Comparison of ENCODE assay signal across 9 cellular contexts in genomic region chr1:85047472-85048295, GRCh38. TPM values are rescaled to one million over a fixed set of nuclear protein-coding genes. Genes with fewer than 3 reads are reported as not detected.
DNase-seq lines count a peak whose midpoint lies in the region; FAIRE-seq and TF ChIP-seq lines count a peak whose summit lies in the region.
"Had no signal": no experiment of that assay in that cellular context is flagged by ENCODE, and none has a peak within 500 bp of the region (broad histone marks: within the 10 kb centered on the region; RNA-seq: fewer than 3 reads in every experiment).

No MANE protein-coding gene starts in this region.

- no peak overlapping the region for H2BK5ac ChIP-seq in mesenchymal stem cell (ENCODE audit: low read depth, low read length, poor library complexity, severe bottlenecking)

- peak overlapping the region in 1 of 2 experiments; percentile 22 for H3K14ac ChIP-seq in mesenchymal stem cell (ENCODE audit: low read length in 2 of 2)

- DNase-seq in T-helper 1 cell, result no peak
- DNase-seq in H7, result peak; percentile 75
- peak; percentile 42 for DNase-seq in MG63
- no peak for DNase-seq in bronchial epithelial cell (ENCODE audit: low read depth)
- DNase-seq in mesenchymal stem cell, result peak; percentile 22
- DNase-seq in cerebellar nuclear complex (lab: John Stamatoyannopoulos, UW), result no peak

- H3K9me3 ChIP-seq in MG63, result no peaks in the 10 kb centered on the region
- H3K9me3 ChIP-seq in mesenchymal stem cell (ENCODE audit: control insufficient read depth, low read length), result no peaks in the 10 kb centered on the region

- H2BK15ac ChIP-seq in mesenchymal stem cell (ENCODE audit: low read depth, poor library complexity, severe bottlenecking), result no peak overlapping the region

- peak overlapping the region; percentile 95 for H3K4me2 ChIP-seq in mesenchymal stem cell (ENCODE audit: low read length, poor library complexity, severe bottlenecking)

- peak overlapping the region; percentile 60 for H3K4me3 Mint-ChIP-seq in T-helper 1 cell treated with Interleukin-12 subunit alpha and Interleukin-12 subunit beta and Interleukin-4 antibody, amounts not matched to agents 30 μg/mL and 1 μg/mL, for 36 hours

- WGBS in mesenchymal stem cell, result under 1% methylated on average over 30 of the region's 55 CpGs
- 5% methylated on average over 55 of the region's 55 CpGs for WGBS in urinary bladder

- H3K4me3 ChIP-seq in H7 (ENCODE audit: insufficient read depth, low read depth, low read length), result peak overlapping the region; percentile 55
- peak overlapping the region; percentile 41 for H3K4me3 ChIP-seq in MG63
- peak overlapping the region; percentile 56 for H3K4me3 ChIP-seq in bronchial epithelial cell (ENCODE audit: low read depth, low read length)
- peak overlapping the region; percentile 51 to 70 for H3K4me3 ChIP-seq in mesenchymal stem cell (ENCODE audit: insufficient read depth in 1 of 2, low read depth in 1 of 2, low read length in 2 of 2)
- peak overlapping the region; percentile 65 for H3K4me3 ChIP-seq in urinary bladder (ENCODE audit: low read depth, low read length)

- no peak overlapping the region for H4K8ac ChIP-seq in mesenchymal stem cell (ENCODE audit: low read length)

- H3K27me3 ChIP-seq in H7 (ENCODE audit: control insufficient read depth, insufficient read depth, low read length) (peaks cover 52% of the 10 kb centered on the region), MG63 (no peaks in the 10 kb centered on the region; the same call in none of the 2 replicates), bronchial epithelial cell (ENCODE audit: control insufficient read depth, insufficient read depth, low read length) (no peaks in the 10 kb centered on the region), mesenchymal stem cell (ENCODE audit: control insufficient read depth in 1 of 2, insufficient read depth in 1 of 2, low read length in 2 of 2) (peaks cover 32 to 53% of the 10 kb centered on the region in 2 experiments)

- no peak overlapping the region for H4K91ac ChIP-seq in mesenchymal stem cell (ENCODE audit: low read length)

- H3K79me1 ChIP-seq in mesenchymal stem cell (replicated peaks; ENCODE audit: low read length, poor library complexity, severe bottlenecking), result no peaks in the 10 kb centered on the region

- peak overlapping the region; percentile 43 for H3K9ac ChIP-seq in mesenchymal stem cell (ENCODE audit: low read length)

- no peak overlapping the region for H2BK12ac ChIP-seq in mesenchymal stem cell (ENCODE audit: low read length in 2 of 2)

- H3K36me3 Mint-ChIP-seq in T-helper 1 cell treated with Interleukin-12 subunit alpha and Interleukin-12 subunit beta and Interleukin-4 antibody, amounts not matched to agents 30 μg/mL and 1 μg/mL, for 36 hours (ENCODE audit: low read depth), result peaks cover 5% of the 10 kb centered on the region

- H3K27ac ChIP-seq in mesenchymal stem cell (ENCODE audit: low read length, poor library complexity, severe bottlenecking) (no peak overlapping the region), urinary bladder (ENCODE audit: low read depth) (no peak overlapping the region)

- peak overlapping the region; percentile 64 for H2AFZ ChIP-seq in mesenchymal stem cell (ENCODE audit: low read depth, low read length)

- H3K27me3 Mint-ChIP-seq in T-helper 1 cell treated with Interleukin-12 subunit alpha and Interleukin-12 subunit beta and Interleukin-4 antibody, amounts not matched to agents 30 μg/mL and 1 μg/mL, for 36 hours (ENCODE audit: low read depth), result peaks cover 57% of the 10 kb centered on the region

- no peak for FAIRE-seq in bronchial epithelial cell (lab: Jason Lieb, UNC)
- FAIRE-seq: G401.6 had no signal

- H3K18ac ChIP-seq in mesenchymal stem cell (ENCODE audit: low read depth in 1 of 2, low read length in 2 of 2), result no peak overlapping the region

- no peak overlapping the region for H3K4ac ChIP-seq in mesenchymal stem cell (ENCODE audit: low read depth in 1 of 2, low read length in 2 of 2)

- peak overlapping the region in 1 of 2 experiments; percentile 89 for H3K23ac ChIP-seq in mesenchymal stem cell (ENCODE audit: low read length in 2 of 2)

- peaks cover 22% of the 10 kb centered on the region for H3K4me1 Mint-ChIP-seq in T-helper 1 cell treated with Interleukin-12 subunit alpha and Interleukin-12 subunit beta and Interleukin-4 antibody, amounts not matched to agents 30 μg/mL and 1 μg/mL, for 36 hours (ENCODE audit: low read depth)

- TF ChIP-seq CTCF in bronchial epithelial cell (IDR thresholded peaks at IDR 0.05; ENCODE audit: insufficient read depth, low read length, severe bottlenecking), result no peak

- H2AK5ac ChIP-seq in mesenchymal stem cell (ENCODE audit: low read length, severe bottlenecking), result no peak overlapping the region

- no peak overlapping the region for H2BK120ac ChIP-seq in mesenchymal stem cell (ENCODE audit: low read depth, low read length)

- peaks cover 14% of the 10 kb centered on the region for H3K4me1 ChIP-seq in mesenchymal stem cell (ENCODE audit: control insufficient read depth, insufficient read depth, low read depth, low read length)
- peaks cover 1% of the 10 kb centered on the region for H3K4me1 ChIP-seq in urinary bladder (ENCODE audit: insufficient read depth)

- H3K27ac Mint-ChIP-seq in T-helper 1 cell treated with Interleukin-12 subunit alpha and Interleukin-12 subunit beta and Interleukin-4 antibody, amounts not matched to agents 30 μg/mL and 1 μg/mL, for 36 hours, result no peak overlapping the region

- H3K36me3 ChIP-seq in H7 (replicated peaks; ENCODE audit: control insufficient read depth, insufficient read depth, low read length) (no peaks in the 10 kb centered on the region), MG63 (no peaks in the 10 kb centered on the region), bronchial epithelial cell (ENCODE audit: control insufficient read depth, insufficient read depth, low read length) (no peaks in the 10 kb centered on the region), mesenchymal stem cell (ENCODE audit: control insufficient read depth in 1 of 2, insufficient read depth in 2 of 2, low read depth in 1 of 2, low read length in 2 of 2) (no peaks in the 10 kb centered on the region), urinary bladder (ENCODE audit: insufficient read depth) (no peaks in the 10 kb centered on the region)

- no peaks in the 10 kb centered on the region for H3K9me3 Mint-ChIP-seq in T-helper 1 cell treated with Interleukin-12 subunit alpha and Interleukin-12 subunit beta and Interleukin-4 antibody, amounts not matched to agents 30 μg/mL and 1 μg/mL, for 36 hours

RNA-seq across cellular contexts. Expression of gene MCOLN3, which starts 0.6 kb away (rescaled TPM):
- 1.2 and 1.5 TPM in 2 replicates for total RNA-seq in H7 (2014; rRNA removed; shearing (Covaris generic))
- total RNA-seq in MG63 (2014; rRNA removed; shearing (Covaris generic); ENCODE audit: low replicate concordance), result 0.35 and 0.82 TPM in 2 replicates
- 2.4 and 4.6 TPM in 2 replicates for total RNA-seq in bronchial epithelial cell
- polyA plus RNA-seq in mesenchymal stem cell (2013, experiment 1 of 2), result 0.30 TPM
- 0.27 TPM for polyA plus RNA-seq in mesenchymal stem cell (2013, experiment 2 of 2)
- total RNA-seq in urinary bladder, result 3.0 TPM
- 0.67 TPM for polyA plus RNA-seq in urinary bladder

RNA-seq across cellular contexts. Expression of gene MCOLN2, which starts 50.8 kb away (rescaled TPM):
- total RNA-seq in H7 (2014; rRNA removed; shearing (Covaris generic)), result 0.38 and 0.70 TPM in 2 replicates
- total RNA-seq in MG63 (2014; rRNA removed; shearing (Covaris generic); ENCODE audit: low replicate concordance), result 2.8 and 5.6 TPM in 2 replicates
- total RNA-seq in bronchial epithelial cell (under 0.01 and 0.64 TPM in 2 replicates), urinary bladder (0.90 TPM)
- 0.40 TPM for polyA plus RNA-seq in mesenchymal stem cell (2013, experiment 1 of 2)
- polyA plus RNA-seq in mesenchymal stem cell (2013, experiment 2 of 2), result 0.38 TPM
- polyA plus RNA-seq in urinary bladder, result 0.43 TPM

Comparison
In these comparisons a context has a peak if more than half of its experiments do, and no peak if none do; other contexts are left out.
1. DNase-seq: peak in H7 (single experiment), MG63 (single experiment) and mesenchymal stem cell (single experiment); none in T-helper 1 cell (0 of 5), bronchial epithelial cell (single experiment) and cerebellar nuclear complex (0 of 2).
2. Peak in every context shown above with its lines, with median percentiles within 50 percentile points of each other: H3K4me3 ChIP-seq.